Comparison of ENCODE assay signal across 9 cellular contexts in the genomic region with DNA sequence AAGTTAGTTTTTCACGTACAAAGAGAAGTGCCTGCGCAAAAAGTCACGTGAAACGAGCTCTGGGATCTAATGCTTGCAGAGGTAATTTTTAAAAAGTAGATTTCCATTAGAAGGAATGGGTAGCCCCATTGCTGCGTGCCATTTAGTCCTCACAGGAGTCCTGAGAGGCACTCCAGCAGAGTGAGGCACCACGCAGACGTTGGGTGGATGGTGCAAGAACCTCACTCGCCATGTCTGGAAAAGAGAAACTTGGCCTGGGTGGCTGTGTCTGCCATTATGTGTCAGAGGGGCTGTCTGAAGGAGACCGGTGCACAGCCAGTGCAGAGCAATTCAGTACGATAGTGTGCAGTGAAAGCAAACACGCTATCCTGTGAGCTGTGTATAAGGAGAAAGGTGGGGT.
DNase-seq lines count a peak whose midpoint lies in the region; ATAC-seq, FAIRE-seq and TF ChIP-seq lines count a peak whose summit lies in the region.
"Had no signal": no experiment of that assay in that cellular context is flagged by ENCODE, and none has a peak within 500 bp of the region (broad histone marks: within the 10 kb centered on the region; RNA-seq: fewer than 3 reads in every experiment).

No MANE protein-coding gene starts in this region.

- H3K36me3 ChIP-seq in NT2/D1 (ENCODE audit: insufficient read depth, insufficient read length, low read length) (no peaks in the 10 kb centered on the region), neutrophil (no peaks in the 10 kb centered on the region)

- H3K9me3 Mint-ChIP-seq in dendritic cell treated with granulocyte-macrophage colony-stimulating factor and Interleukin-4, amounts not matched to agents 40 ng/mL and 50 ng/mL, for 4 days = no peaks in the 10 kb centered on the region

- peaks cover 11% of the 10 kb centered on the region for H3K36me3 Mint-ChIP-seq in dendritic cell treated with granulocyte-macrophage colony-stimulating factor and Interleukin-4, amounts not matched to agents 40 ng/mL and 50 ng/mL, for 4 days (ENCODE audit: low read depth)

- DNase-seq in GM12865 (ENCODE audit: low read depth) (no peak), NT2/D1 (ENCODE audit: low read depth, low spot score) (no peak), H54 (ENCODE audit: insufficient read length, low spot score) (no peak), HTR-8/SVneo (ENCODE audit: insufficient read length, low spot score) (no peak)
- DNase-seq: NCI-H748 treated with DMSO at 0.1 percent for 48 hours had no signal

- peaks cover 3% of the 10 kb centered on the region for H3K27me3 Mint-ChIP-seq in dendritic cell treated with granulocyte-macrophage colony-stimulating factor and Interleukin-4, amounts not matched to agents 40 ng/mL and 50 ng/mL, for 4 days

- FAIRE-seq in H54 (lab: Jason Lieb, UNC) (no peak), HTR-8/SVneo (lab: Jason Lieb, UNC) (no peak)

- peak overlapping the region; percentile 97 for H3K27ac ChIP-seq in neutrophil

- peaks cover 36% of the 10 kb centered on the region for H3K4me1 Mint-ChIP-seq in dendritic cell treated with granulocyte-macrophage colony-stimulating factor and Interleukin-4, amounts not matched to agents 40 ng/mL and 50 ng/mL, for 4 days (ENCODE audit: low read depth)

- H3K9ac ChIP-seq in NT2/D1 (ENCODE audit: insufficient read length, low read depth) = peak overlapping the region; percentile 100

- H3K4me1 ChIP-seq in NT2/D1 (ENCODE audit: insufficient read depth, insufficient read length) (peaks cover 5% of the 10 kb centered on the region), neutrophil (ENCODE audit: control insufficient read depth in 1 of 2, insufficient read depth in 1 of 2, low read depth in 1 of 2, low read length in 1 of 2) (peaks cover 21 to 28% of the 10 kb centered on the region in 2 experiments)

- intact Hi-C loops in dendritic cell treated with granulocyte-macrophage colony-stimulating factor and Interleukin-4, amounts not matched to agents 40 ng/mL and 50 ng/mL, for 4 days (cut with micrococcal nuclease) = loop anchor here (5.0 kb wide), 1 partner anchor 35 kb away; no protein-coding TSS in a partner anchor

- H3K9me3 ChIP-seq in NT2/D1 (ENCODE audit: insufficient read depth, low read length) (no peaks in the 10 kb centered on the region), neutrophil (no peaks in the 10 kb centered on the region)

- H3K4me3 Mint-ChIP-seq in dendritic cell treated with granulocyte-macrophage colony-stimulating factor and Interleukin-4, amounts not matched to agents 40 ng/mL and 50 ng/mL, for 4 days = no peak overlapping the region

- H3K27me3 ChIP-seq in NT2/D1 (ENCODE audit: insufficient read depth, insufficient read length) (no peaks in the 10 kb centered on the region), neutrophil (no peaks in the 10 kb centered on the region)
- H3K27me3 ChIP-seq: dorsolateral prefrontal cortex had no signal

- H3K4me3 ChIP-seq in GM12865 (ENCODE audit: low read depth, low read length) = peak overlapping the region; percentile 69; the same call in 1 of the 2 replicates
- H3K4me3 ChIP-seq in NT2/D1 (ENCODE audit: insufficient read length, low read depth) = no peak overlapping the region
- peak overlapping the region; percentile 89 to 100 for H3K4me3 ChIP-seq in neutrophil (ENCODE audit: low read depth in 1 of 2, low read length in 1 of 2)

- peak overlapping the region; percentile 100 for H3K27ac Mint-ChIP-seq in dendritic cell treated with granulocyte-macrophage colony-stimulating factor and Interleukin-4, amounts not matched to agents 40 ng/mL and 50 ng/mL, for 4 days

- no peak for TF ChIP-seq POLR2A in H54 (IDR thresholded peaks at IDR 0.05; ENCODE audit: low read depth, low read length)

- TF ChIP-seq CTCF in GM12865 (IDR thresholded peaks at IDR 0.05; ENCODE audit: insufficient read depth, low read depth, low read length, missing control alignments) = no peak
- no peak for TF ChIP-seq CTCF in neutrophil (IDR thresholded peaks at IDR 0.05)

- ATAC-seq in GM18502 (IDR thresholded peaks at IDR 0.05; ENCODE audit: poor library complexity, unreplicated experiment) = no peak
